In genomic region chr14:100840286-100840685, GRCh38 we compare ENCODE assay signal across 25 cellular contexts. TPM values are rescaled to one million over a fixed set of nuclear protein-coding genes. Genes with fewer than 3 reads are reported as not detected.
DNase-seq lines count a peak whose midpoint lies in the region; ATAC-seq and TF ChIP-seq lines count a peak whose summit lies in the region.
"Had no signal": no experiment of that assay in that cellular context is flagged by ENCODE, and none has a peak within 500 bp of the region (broad histone marks: within the 10 kb centered on the region; RNA-seq: fewer than 3 reads in every experiment).

No MANE protein-coding gene starts in this region.

- no peak overlapping the region for H2AK5ac ChIP-seq in mesendoderm (ENCODE audit: low read length)

- peak overlapping the region; percentile 1 for H3K56ac ChIP-seq in mesendoderm (ENCODE audit: low read length)

- no peak overlapping the region for H3K18ac ChIP-seq in mesendoderm (ENCODE audit: low read length)

- H3K4me3 ChIP-seq in right cardiac atrium (ENCODE audit: low read length) (no peak overlapping the region), mesendoderm (ENCODE audit: low read length) (no peak overlapping the region), smooth muscle cell (no peak overlapping the region)
- H3K4me3 ChIP-seq: colonic mucosa, gastroesophageal sphincter, Peyer's patch, right atrium auricular region, SJSA1 had no signal

- no peaks in the 10 kb centered on the region for H3K79me2 ChIP-seq in mesendoderm (ENCODE audit: control insufficient read depth, insufficient read depth, low read length)
- no peaks in the 10 kb centered on the region for H3K79me2 ChIP-seq in smooth muscle cell (ENCODE audit: low read depth)

- no peak overlapping the region for H2BK5ac ChIP-seq in mesendoderm (ENCODE audit: low read length)

- H2BK15ac ChIP-seq in mesendoderm (replicated peaks; ENCODE audit: low read depth), result no peak overlapping the region

- H4K20me1 ChIP-seq in smooth muscle cell (ENCODE audit: low read depth), result no peaks in the 10 kb centered on the region

- H3K4me1 ChIP-seq in right cardiac atrium (ENCODE audit: control insufficient read depth, insufficient read depth, low read length) (no peaks in the 10 kb centered on the region), mesendoderm (ENCODE audit: control insufficient read depth, low read depth, low read length) (no peaks in the 10 kb centered on the region), smooth muscle cell (ENCODE audit: low read depth) (peaks cover 57% of the 10 kb centered on the region)
- H3K4me1 ChIP-seq: colonic mucosa, Peyer's patch, right atrium auricular region had no signal

- ATAC-seq in Right ventricle myocardium inferior (no peak), right cardiac atrium (no peak), HG03025 (IDR thresholded peaks at IDR 0.05; ENCODE audit: low FRiP score, unreplicated experiment) (no peak)
- ATAC-seq: gastroesophageal sphincter had no signal

- H4K5ac ChIP-seq in mesendoderm (ENCODE audit: low read length), result no peak overlapping the region

- 82% methylated on average over 12 of the region's 12 CpGs for WGBS in right cardiac atrium
- WGBS in mesendoderm (ENCODE audit: extremely low coverage, insufficient coverage, low lambda C conversion rate), result no CpG with 5 or more reads among the region's 12 CpGs
- 66% methylated on average over 12 of the region's 12 CpGs for WGBS in smooth muscle cell (ENCODE audit: low lambda C conversion rate)

- DNase-seq in Right ventricle myocardium inferior (ENCODE audit: missing footprints) (peak; percentile 2), right cardiac atrium (no peak), ecto neural progenitor cell (ENCODE audit: low spot score) (peak; percentile 75), mesendoderm (no peak), smooth muscle cell (lab: John Stamatoyannopoulos, UW; ENCODE audit: unreplicated experiment) (no peak), activated gamma-delta T cell (lab: John Stamatoyannopoulos, UW) (no peak)
- no peak for DNase-seq in stimulated activated naive CD4-positive, alpha-beta T cell (lab: John Stamatoyannopoulos, UW)
- DNase-seq: activated T-cell treated with anti-CD3 and anti-CD28 coated beads, Interleukin-2, amount 50 U/mL, for 24 hours; AML-193; colonic mucosa; GDM1; hypothalamus; KG1; NCI-H1436 treated with DMSO at 0.1 percent for 48 hours; NCI-H2107; NCI-H524 treated with DMSO at 0.1 percent for 48 hours had no signal

- peaks cover 34% of the 10 kb centered on the region for H3F3A ChIP-seq in smooth muscle cell (ENCODE audit: low read depth)

- no peak overlapping the region for H4K8ac ChIP-seq in mesendoderm (ENCODE audit: low read depth, low read length)

- no peak overlapping the region for H2AFZ ChIP-seq in smooth muscle cell (ENCODE audit: low read depth)

- no peak for TF ChIP-seq CTCF in smooth muscle cell (IDR thresholded peaks at IDR 0.05; ENCODE audit: borderline replicate concordance, insufficient read depth, poor library complexity, severe bottlenecking)

- no peak overlapping the region for H2BK120ac ChIP-seq in mesendoderm (ENCODE audit: low read depth, low read length)

- H3K4ac ChIP-seq in mesendoderm (ENCODE audit: low read depth, low read length), result no peak overlapping the region

- H3K23ac ChIP-seq in mesendoderm (ENCODE audit: low read length), result no peak overlapping the region

- H3K27ac ChIP-seq in right cardiac atrium (ENCODE audit: low read length) (no peak overlapping the region), mesendoderm (ENCODE audit: low read depth, low read length) (no peak overlapping the region), smooth muscle cell (ENCODE audit: low read depth) (peak overlapping the region; percentile 98)
- H3K27ac ChIP-seq: colonic mucosa, Peyer's patch, right atrium auricular region, SJSA1 had no signal

- H3K4me2 ChIP-seq in mesendoderm (ENCODE audit: low read length) (no peak overlapping the region), smooth muscle cell (peak overlapping the region; percentile 13)

- no peaks in the 10 kb centered on the region for H3K36me3 ChIP-seq in mesendoderm (ENCODE audit: control insufficient read depth, insufficient read depth, low read length)
- no peaks in the 10 kb centered on the region for H3K36me3 ChIP-seq in smooth muscle cell (ENCODE audit: low read depth)
- H3K36me3 ChIP-seq: colonic mucosa, gastroesophageal sphincter, Peyer's patch, right atrium auricular region had no signal

- no peaks in the 10 kb centered on the region for H3K79me1 ChIP-seq in mesendoderm (ENCODE audit: low read length)

- H3K27me3 ChIP-seq in right cardiac atrium (ENCODE audit: control insufficient read depth, insufficient read depth) (no peaks in the 10 kb centered on the region), mesendoderm (ENCODE audit: insufficient read depth, low read length, poor library complexity) (no peaks in the 10 kb centered on the region), smooth muscle cell (ENCODE audit: low read depth) (no peaks in the 10 kb centered on the region)
- H3K27me3 ChIP-seq: colonic mucosa, Peyer's patch, right atrium auricular region, SJSA1 had no signal

- no peaks in the 10 kb centered on the region for H3K9me3 ChIP-seq in right cardiac atrium (ENCODE audit: control insufficient read depth, low read length)
- no peaks in the 10 kb centered on the region for H3K9me3 ChIP-seq in smooth muscle cell (replicated peaks; ENCODE audit: low read depth)
- H3K9me3 ChIP-seq: colonic mucosa, gastroesophageal sphincter, Peyer's patch, right atrium auricular region, SJSA1 had no signal

- intact Hi-C loops in Right ventricle myocardium inferior (cut with DNase I), result no loop called here
- intact Hi-C loops in right cardiac atrium (cut with DNase I), result loop anchor here in 1 of 4 donors (10.0 kb wide), 1 partner anchor 785 kb away; no protein-coding TSS in a partner anchor

- no peak overlapping the region for H3K9ac ChIP-seq in mesendoderm (ENCODE audit: low read length)
- H3K9ac ChIP-seq in smooth muscle cell (ENCODE audit: low read depth), result peak overlapping the region; percentile 55

RNA-seq across cellular contexts. Expression of gene MEG3, which starts 14.4 kb away (rescaled TPM):
- total RNA-seq in Right ventricle myocardium inferior, result 34.8 TPM
- total RNA-seq in right cardiac atrium, result 10 to 100 TPM; 10.4 to 35.3 (median 18.3) TPM
- polyA plus RNA-seq in right cardiac atrium, result 32.9 TPM
- polyA plus RNA-seq in mesendoderm (2013, experiment 1 of 2), result 0.55 TPM
- polyA plus RNA-seq in mesendoderm (2013, experiment 2 of 2), result 0.41 TPM
- total RNA-seq in smooth muscle cell, result not detected in 2 replicates
- polyA plus RNA-seq in smooth muscle cell, result 0.70 TPM in 1 of 2 replicates, not detected in the other
- total RNA-seq: A172; activated CD8-positive, alpha-beta memory T cell treated with anti-CD3 and anti-CD28 coated beads for 36 hours; osteocyte; T-helper 1 cell treated with Interleukin-12 subunit alpha and Interleukin-12 subunit beta and Interleukin-4 antibody, amounts not matched to agents 30 ng/mL and 1 ng/mL, for 36 hours had no signal

Comparison
In these comparisons a context has a peak if more than half of its experiments do, and no peak if none do; other contexts are left out.
1. DNase-seq: peak in Right ventricle myocardium inferior (single experiment) and ecto neural progenitor cell (single experiment); none in right cardiac atrium (0 of 3), mesendoderm (single experiment), smooth muscle cell (single experiment), activated gamma-delta T cell (single experiment) and stimulated activated naive CD4-positive, alpha-beta T cell (0 of 6).
2. RNA of gene MEG3, which starts 14.4 kb away (total RNA-seq): 34.8 TPM in Right ventricle myocardium inferior (single experiment) and 10.4 to 35.3 TPM in right cardiac atrium; not detected in smooth muscle cell; every median in the first group is over 10 times any median in the second.